Comparison of ENCODE assay signal across 18 cellular contexts in genomic region chr2:747774-748351, GRCh38.
A peak's percentile ranks its signal among the peaks of the same experiment; 100 is the strongest.
DNase-seq lines count a peak whose midpoint lies in the region; ATAC-seq, FAIRE-seq and TF ChIP-seq lines count a peak whose summit lies in the region.
"Had no signal": no experiment of that assay in that cellular context is flagged by ENCODE, and none has a peak within 500 bp of the region (broad histone marks: within the 10 kb centered on the region; RNA-seq: fewer than 3 reads in every experiment).

No MANE protein-coding gene starts in this region.

- H3K36me3 ChIP-seq in neuronal stem cell (replicated peaks in 1 of 2; ENCODE audit: control insufficient read depth in 2 of 2, insufficient read depth in 2 of 2, low read length in 2 of 2) (peaks cover 5 to 12% of the 10 kb centered on the region in 2 donors), body of pancreas (replicated peaks in 1 of 2; ENCODE audit: insufficient read depth in 1 of 2, low read depth in 2 of 2) (no peaks in the 10 kb centered on the region)
- H3K36me3 ChIP-seq: BLaER1 treated with 17β-estradiol and CSF1 and Interleukin-3, amounts not matched to agents 10 nM and 100 nM; HAP-1 had no signal

- no peak for TF ChIP-seq EP300 in A549 (IDR thresholded peaks at IDR 0.05)

- H2AFZ ChIP-seq in neuronal stem cell (ENCODE audit: low read length) = no peak overlapping the region

- H3K4me3 ChIP-seq in A549 (no peak overlapping the region), neuronal stem cell (ENCODE audit: low read length in 2 of 2) (peak overlapping the region in 1 of 2 donors; percentile 57), body of pancreas (no peak overlapping the region), dorsolateral prefrontal cortex (no peak overlapping the region)
- H3K4me3 ChIP-seq: BLaER1 treated with 17β-estradiol and CSF1 and Interleukin-3, amounts not matched to agents 10 nM and 100 nM; HAP-1; K562 had no signal

- no peak for ATAC-seq in A549
- no peak for ATAC-seq in body of pancreas
- ATAC-seq: K562 had no signal

- no peak for TF ChIP-seq CTCF in A549 (IDR thresholded peaks at IDR 0.05)
- TF ChIP-seq CTCF in endothelial cell (IDR thresholded peaks at IDR 0.05; ENCODE audit: unreplicated experiment) = no peak
- TF ChIP-seq CTCF in body of pancreas (IDR thresholded peaks at IDR 0.05) = no peak
- no peak for TF ChIP-seq CTCF in dorsolateral prefrontal cortex (IDR thresholded peaks at IDR 0.05 in 54 of 56, conservative IDR thresholded peaks at IDR 0.05 in 2 of 56; ENCODE audit: low read depth in 1 of 56, partially characterized antibody in 56 of 56)

- H3K14ac ChIP-seq in neuronal stem cell (ENCODE audit: low read length) = no peak overlapping the region

- H3K9me3 ChIP-seq in A549 (no peaks in the 10 kb centered on the region; the same call in 2 of the 3 replicates), neuronal stem cell (replicated peaks in 1 of 2; ENCODE audit: control insufficient read depth in 2 of 2, insufficient read depth in 1 of 2, low read depth in 1 of 2, low read length in 2 of 2) (peaks cover 0 to 4% of the 10 kb centered on the region in 2 donors), body of pancreas (no peaks in the 10 kb centered on the region)
- H3K9me3 ChIP-seq: HAP-1 had no signal

- peaks cover 4% of the 10 kb centered on the region for H3K79me1 ChIP-seq in neuronal stem cell (ENCODE audit: low read depth, low read length)

- no peak overlapping the region for H3K4ac ChIP-seq in neuronal stem cell (ENCODE audit: low read length)

- intact Hi-C loops in body of pancreas (cut with DNase I) (no loop called here), dorsolateral prefrontal cortex (cut with DNase I) (no loop called here)

- CTCF ChIA-PET in A549 (lab: Yijun Ruan, JAX) = no interaction called here

- H2AK5ac ChIP-seq in neuronal stem cell (ENCODE audit: low read depth, low read length) = no peak overlapping the region

- no peak overlapping the region for H2BK15ac ChIP-seq in neuronal stem cell (ENCODE audit: low read length)

- H3K4me3 Mint-ChIP-seq in endothelial cell (ENCODE audit: unreplicated experiment) = peak overlapping the region; percentile 48
- H3K4me3 Mint-ChIP-seq: CD4-positive, CD25-positive, alpha-beta regulatory T cell; HFFc6 had no signal

- no peaks in the 10 kb centered on the region for H3K9me3 Mint-ChIP-seq in endothelial cell (ENCODE audit: unreplicated experiment)

- DNase-seq in A549 (ENCODE audit: low read depth in 1 of 2, low spot score in 1 of 2) (no peak), HTR-8/SVneo (ENCODE audit: insufficient read length, low spot score) (no peak), endothelial cell (ENCODE audit: low spot score) (no peak), neuronal stem cell (ENCODE audit: low spot score) (no peak), body of pancreas (no peak), dorsolateral prefrontal cortex (no peak), NK-92 (lab: John Stamatoyannopoulos, UW; ENCODE audit: unreplicated experiment) (no peak)
- DNase-seq: 8988T; ACHN; CD4-positive, CD25-positive, alpha-beta regulatory T cell; DMS53; GF-D8; GOT3; HFFc6 had no signal

- H3K18ac ChIP-seq in neuronal stem cell (ENCODE audit: low read length) = no peak overlapping the region

- 25% methylated on average over 11 of the region's 11 CpGs for WGBS in A549 (ENCODE audit: missing lambda C conversion rate)
- WGBS in neuronal stem cell (ENCODE audit: extremely low coverage in 2 of 2, insufficient read length in 2 of 2, insufficient replicate concordance in 1 of 2), 2 donors = no CpG with 5 or more reads among the region's 11 CpGs
- 75 to 82% methylated on average over 11 of the region's 11 CpGs for WGBS in body of pancreas, 2 donors

- H2BK5ac ChIP-seq in neuronal stem cell (ENCODE audit: low read length) = no peak overlapping the region

- no peak overlapping the region for H4K8ac ChIP-seq in neuronal stem cell (ENCODE audit: low read depth, low read length)

- no peak for TF ChIP-seq RAD21 in A549 (conservative IDR thresholded peaks at IDR 0.05 in 1 of 2, IDR thresholded peaks at IDR 0.05 in 1 of 2)

- FAIRE-seq in A549 (lab: Jason Lieb, UNC) (peak; percentile 79), HTR-8/SVneo (lab: Jason Lieb, UNC) (peak; percentile 98)
- FAIRE-seq: GM18507, K562 had no signal

- no peak overlapping the region for H3K27ac ChIP-seq in A549
- no peak overlapping the region for H3K27ac ChIP-seq in neuronal stem cell (replicated peaks; ENCODE audit: low read length)
- H3K27ac ChIP-seq in body of pancreas = no peak overlapping the region
- H3K27ac ChIP-seq in dorsolateral prefrontal cortex = no peak overlapping the region
- H3K27ac ChIP-seq: BLaER1 treated with 17β-estradiol and CSF1 and Interleukin-3, amounts not matched to agents 10 nM and 100 nM had no signal

- H3K9ac ChIP-seq in neuronal stem cell (ENCODE audit: low read depth, low read length, poor library complexity) = no peak overlapping the region
- H3K9ac ChIP-seq: BLaER1 treated with 17β-estradiol and CSF1 and Interleukin-3, amounts not matched to agents 10 nM and 100 nM had no signal

- H3K27me3 ChIP-seq in neuronal stem cell (ENCODE audit: control insufficient read depth in 3 of 3, insufficient read depth in 3 of 3, low read depth in 1 of 3, low read length in 3 of 3) = peaks cover 0 to 3% (median 0%) of the 10 kb centered on the region in 3 experiments
- no peaks in the 10 kb centered on the region for H3K27me3 ChIP-seq in body of pancreas
- H3K27me3 ChIP-seq in dorsolateral prefrontal cortex = peaks cover 0 to 20% (median 0%) of the 10 kb centered on the region in 45 donors
- H3K27me3 ChIP-seq: BLaER1 treated with 17β-estradiol and CSF1 and Interleukin-3, amounts not matched to agents 10 nM and 100 nM had no signal

- H3K4me2 ChIP-seq in A549 (no peak overlapping the region), neuronal stem cell (ENCODE audit: insufficient read depth, low read length, poor library complexity, severe bottlenecking) (no peak overlapping the region)
- H3K4me2 ChIP-seq: BLaER1 treated with 17β-estradiol and CSF1 and Interleukin-3, amounts not matched to agents 10 nM and 100 nM had no signal

- H2BK12ac ChIP-seq in neuronal stem cell (ENCODE audit: low read length) = no peak overlapping the region

- H3K27ac Mint-ChIP-seq in endothelial cell (ENCODE audit: unreplicated experiment) = no peak overlapping the region
- H3K27ac Mint-ChIP-seq: CD4-positive, CD25-positive, alpha-beta regulatory T cell; HFFc6 had no signal

- peaks cover 8% of the 10 kb centered on the region for H3K36me3 Mint-ChIP-seq in endothelial cell (ENCODE audit: low read depth, unreplicated experiment)
- H3K36me3 Mint-ChIP-seq: CD4-positive, CD25-positive, alpha-beta regulatory T cell had no signal

- no peaks in the 10 kb centered on the region for H3K4me1 Mint-ChIP-seq in endothelial cell (ENCODE audit: unreplicated experiment)
- H3K4me1 Mint-ChIP-seq: CD4-positive, CD25-positive, alpha-beta regulatory T cell had no signal

- no peaks in the 10 kb centered on the region for H3K4me1 ChIP-seq in A549
- H3K4me1 ChIP-seq in neuronal stem cell (ENCODE audit: control insufficient read depth in 2 of 2, insufficient read depth in 1 of 2, low read depth in 1 of 2, low read length in 2 of 2) = peaks cover 0 to 3% of the 10 kb centered on the region in 2 donors
- no peaks in the 10 kb centered on the region for H3K4me1 ChIP-seq in body of pancreas
- H3K4me1 ChIP-seq: BLaER1 treated with 17β-estradiol and CSF1 and Interleukin-3, amounts not matched to agents 10 nM and 100 nM; HAP-1 had no signal

- peak overlapping the region; percentile 87 for H4K91ac ChIP-seq in neuronal stem cell (ENCODE audit: low read depth, low read length, poor library complexity)

- H2BK120ac ChIP-seq in neuronal stem cell (ENCODE audit: low read depth, low read length) = no peak overlapping the region

- TF ChIP-seq POLR2A in A549 (IDR thresholded peaks at IDR 0.05; ENCODE audit: low read length) (no peak), body of pancreas (IDR thresholded peaks at IDR 0.05) (no peak)

- no peak overlapping the region for H3K23ac ChIP-seq in neuronal stem cell (ENCODE audit: low read depth, low read length, poor library complexity)

- peaks cover 3% of the 10 kb centered on the region for H3K27me3 Mint-ChIP-seq in endothelial cell (ENCODE audit: unreplicated experiment)
- H3K27me3 Mint-ChIP-seq: CD4-positive, CD25-positive, alpha-beta regulatory T cell had no signal

- POLR2A ChIA-PET in A549 (lab: Yijun Ruan, JAX) = no interaction called here

TF ChIP-seq in A549, 52 proteins besides CTCF, POLR2A, EP300 and RAD21 (continues in another document):
- no peak for TF ChIP-seq ZFP36 (IDR thresholded peaks at IDR 0.05; ENCODE audit: borderline replicate concordance, partially characterized antibody)
- TF ChIP-seq NPAS2 (CRISPR knock-in tag; IDR thresholded peaks at IDR 0.05; ENCODE audit: borderline replicate concordance) = no peak
- TF ChIP-seq SREBF2 (IDR thresholded peaks at IDR 0.05) = no peak
- no peak for TF ChIP-seq CBX2 (IDR thresholded peaks at IDR 0.05; ENCODE audit: borderline replicate concordance, low read depth)
- TF ChIP-seq MAFK (IDR thresholded peaks at IDR 0.05; ENCODE audit: partially characterized antibody) = no peak
- no peak for TF ChIP-seq ZSCAN20 (CRISPR knock-in tag; IDR thresholded peaks at IDR 0.05)
- no peak for TF ChIP-seq HOXB5 (CRISPR knock-in tag; IDR thresholded peaks at IDR 0.05)
- TF ChIP-seq BCL3 (IDR thresholded peaks at IDR 0.05) = no peak
- TF ChIP-seq RCOR1 (IDR thresholded peaks at IDR 0.05; ENCODE audit: low read depth, low read length) = no peak
- no peak for TF ChIP-seq ESRRA (IDR thresholded peaks at IDR 0.05; ENCODE audit: borderline replicate concordance, low read length)
- no peak for TF ChIP-seq FOSB (CRISPR knock-in tag; IDR thresholded peaks at IDR 0.05)
